In the genomic region with DNA sequence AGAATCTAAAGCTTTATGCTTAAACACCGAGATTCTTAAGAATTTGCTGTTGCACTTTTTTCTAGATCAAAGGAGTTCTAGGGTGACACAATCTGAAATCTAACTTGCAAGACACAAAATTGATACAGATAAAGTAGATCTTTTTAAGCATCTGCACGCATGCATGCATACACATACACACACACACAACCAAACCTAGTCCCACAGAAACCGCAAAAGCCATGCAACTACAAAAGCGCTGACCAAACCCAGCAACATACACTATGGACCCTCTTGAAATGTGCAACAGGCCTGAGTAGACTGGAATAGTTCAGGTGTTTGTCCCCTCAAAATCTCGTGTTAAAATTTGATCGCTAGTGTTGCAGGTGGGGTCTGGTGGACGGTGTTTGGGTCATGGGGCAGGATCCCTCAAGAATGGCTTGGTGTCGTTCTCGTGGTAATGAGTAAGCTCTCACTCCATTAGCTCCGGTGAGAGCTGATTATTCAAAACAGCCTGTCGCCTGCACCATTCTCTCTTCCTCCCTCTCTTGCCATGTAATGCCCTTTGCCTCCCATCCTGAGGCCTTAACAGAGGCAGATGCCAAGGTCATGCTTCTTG, we compare ENCODE assay signal across 11 cellular contexts. TPM values are rescaled to one million over a fixed set of nuclear protein-coding genes. Genes with fewer than 3 reads are reported as not detected.
DNase-seq lines count a peak whose midpoint lies in the region; ATAC-seq, FAIRE-seq and TF ChIP-seq lines count a peak whose summit lies in the region.
"Had no signal": no experiment of that assay in that cellular context is flagged by ENCODE, and none has a peak within 500 bp of the region (broad histone marks: within the 10 kb centered on the region; RNA-seq: fewer than 3 reads in every experiment).

No MANE protein-coding gene starts in this region.

- peak overlapping the region; percentile 41 for H3K27ac ChIP-seq in naive thymus-derived CD4-positive, alpha-beta T cell (ENCODE audit: low read depth, low read length)
- H3K27ac ChIP-seq: psoas muscle had no signal

- CTCF ChIA-PET in activated CD4-positive, alpha-beta memory T cell treated with anti-CD3 and anti-CD28 coated beads, Interleukin-2, amount 10 ng/mL, durations not matched to agents 7 days and 5 days (lab: Charles Lee) = interaction anchor here (1.0 to 2.1 kb wide), 7 partner anchors 12 to 184 kb away, joined by 3 to 10 read pairs (median 3); no protein-coding TSS in a partner anchor
- CTCF ChIA-PET in naive thymus-derived CD4-positive, alpha-beta T cell (lab: Charles Lee) = interaction anchor here (1.7 kb wide), 1 partner anchor 9 kb away, joined by 5 read pairs; no protein-coding TSS in a partner anchor

- H3K4me1 ChIP-seq in naive thymus-derived CD4-positive, alpha-beta T cell (ENCODE audit: control insufficient read depth in 2 of 2, insufficient read depth in 2 of 2, low read length in 2 of 2) = peaks cover 24 to 47% of the 10 kb centered on the region in 2 donors

- POLR2A ChIA-PET in activated CD4-positive, alpha-beta memory T cell treated with anti-CD3 and anti-CD28 coated beads, Interleukin-2, amount 10 ng/mL, durations not matched to agents 7 days and 5 days (lab: Charles Lee) = interaction anchor here (1.1 to 3.5 kb wide), 16 partner anchors 11 to 312 kb away, joined by 3 to 35 read pairs (median 7); a partner anchor contains a TSS
- POLR2A ChIA-PET in naive thymus-derived CD4-positive, alpha-beta T cell (lab: Charles Lee) = interaction anchor here (1.0 to 1.6 kb wide), 2 partner anchors 16 to 53 kb away, joined by 3 to 6 read pairs; a partner anchor contains a TSS

- peaks cover 80% of the 10 kb centered on the region for H3K36me3 Mint-ChIP-seq in activated CD4-positive, alpha-beta memory T cell treated with anti-CD3 and anti-CD28 coated beads, Interleukin-2, amount 10 ng/mL, durations not matched to agents 7 days and 5 days (ENCODE audit: low read depth)
- peaks cover 23 to 64% (median 55%) of the 10 kb centered on the region in 5 donors for H3K36me3 Mint-ChIP-seq in naive thymus-derived CD4-positive, alpha-beta T cell

- H3K36me3 ChIP-seq in naive thymus-derived CD4-positive, alpha-beta T cell (ENCODE audit: control insufficient read depth in 2 of 3, insufficient read depth in 3 of 3, low read length in 3 of 3) = peaks cover 0 to 34% (median 7%) of the 10 kb centered on the region in 3 experiments

- ATAC-seq in GM21529 (IDR thresholded peaks at IDR 0.05; ENCODE audit: unreplicated experiment) = peak; percentile 34
- ATAC-seq in naive thymus-derived CD4-positive, alpha-beta T cell = no peak
- ATAC-seq: psoas muscle had no signal

- no peaks in the 10 kb centered on the region for H3K27me3 Mint-ChIP-seq in activated CD4-positive, alpha-beta memory T cell treated with anti-CD3 and anti-CD28 coated beads, Interleukin-2, amount 10 ng/mL, durations not matched to agents 7 days and 5 days
- H3K27me3 Mint-ChIP-seq in naive thymus-derived CD4-positive, alpha-beta T cell = no peaks in the 10 kb centered on the region

- FAIRE-seq in GM12891 (lab: Jason Lieb, UNC) (peak; percentile 78), HTR-8/SVneo (lab: Jason Lieb, UNC) (no peak)

- peaks cover 78% of the 10 kb centered on the region for H3K4me1 Mint-ChIP-seq in activated CD4-positive, alpha-beta memory T cell treated with anti-CD3 and anti-CD28 coated beads, Interleukin-2, amount 10 ng/mL, durations not matched to agents 7 days and 5 days
- H3K4me1 Mint-ChIP-seq in naive thymus-derived CD4-positive, alpha-beta T cell = peaks cover 45 to 86% (median 78%) of the 10 kb centered on the region in 7 donors

- no peak for TF ChIP-seq POLR2A in GM12891 (IDR thresholded peaks at IDR 0.05; ENCODE audit: low read depth, low read length)

- H3K27me3 ChIP-seq in naive thymus-derived CD4-positive, alpha-beta T cell (ENCODE audit: control insufficient read depth in 2 of 2, insufficient read depth in 2 of 2, low read length in 2 of 2) = no peaks in the 10 kb centered on the region

- intact Hi-C loops in naive thymus-derived CD4-positive, alpha-beta T cell (cut with micrococcal nuclease) = loop anchor here (1.0 to 2.0 kb wide), 4 partner anchors 31 to 228 kb away; a partner anchor contains a TSS

- H3K4me3 Mint-ChIP-seq in activated CD4-positive, alpha-beta memory T cell treated with anti-CD3 and anti-CD28 coated beads, Interleukin-2, amount 10 ng/mL, durations not matched to agents 7 days and 5 days = peak overlapping the region; percentile 67
- peak overlapping the region; percentile 14 to 79 (median 56) for H3K4me3 Mint-ChIP-seq in naive thymus-derived CD4-positive, alpha-beta T cell

- peak overlapping the region; percentile 35 for H3K4me3 ChIP-seq in naive thymus-derived CD4-positive, alpha-beta T cell (ENCODE audit: low read length)
- H3K4me3 ChIP-seq: psoas muscle had no signal

- H3K9me3 Mint-ChIP-seq in activated CD4-positive, alpha-beta memory T cell treated with anti-CD3 and anti-CD28 coated beads, Interleukin-2, amount 10 ng/mL, durations not matched to agents 7 days and 5 days = no peaks in the 10 kb centered on the region
- peaks cover 0 to 9% (median 3%) of the 10 kb centered on the region in 11 donors for H3K9me3 Mint-ChIP-seq in naive thymus-derived CD4-positive, alpha-beta T cell

- H3K9me3 ChIP-seq in naive thymus-derived CD4-positive, alpha-beta T cell (ENCODE audit: control insufficient read depth in 2 of 3, low read length in 3 of 3) = no peaks in the 10 kb centered on the region
- H3K9me3 ChIP-seq: psoas muscle had no signal

- in situ Hi-C loops in G401 (cut with HindIII; ENCODE audit: low sequenced_read_pairs) = no loop called here

- H3K27ac Mint-ChIP-seq in activated CD4-positive, alpha-beta memory T cell treated with anti-CD3 and anti-CD28 coated beads, Interleukin-2, amount 10 ng/mL, durations not matched to agents 7 days and 5 days = peak overlapping the region; percentile 98
- H3K27ac Mint-ChIP-seq in naive thymus-derived CD4-positive, alpha-beta T cell = peak overlapping the region; percentile 42 to 95 (median 89)

- no peak for DNase-seq in GM12891 (ENCODE audit: insufficient read length, low spot score)
- DNase-seq in activated CD4-positive, alpha-beta memory T cell treated with anti-CD3 and anti-CD28 coated beads, Interleukin-2, amount 10 ng/mL, durations not matched to agents 7 days and 5 days = peak; percentile 36
- no peak for DNase-seq in naive thymus-derived CD4-positive, alpha-beta T cell
- DNase-seq in G401 (ENCODE audit: low spot score) = no peak
- DNase-seq in NCI-H524 treated with DMSO at 0.1 percent for 48 hours (lab: John Stamatoyannopoulos, UW) = no peak
- no peak for DNase-seq in HTR-8/SVneo (ENCODE audit: insufficient read length, low spot score)
- DNase-seq: cerebellar nuclear complex; NCI-H226; psoas muscle; stimulated activated CD4-positive, alpha-beta T cell treated with anti-CD3 and anti-CD28 coated beads, Interleukin-4, amount 100 ng/mL, for 1 hour had no signal

TF ChIP-seq in GM12891, 5 proteins besides CTCF, POLR2A, EP300 and RAD21:
- TF ChIP-seq POU2F2 (IDR thresholded peaks at IDR 0.05; ENCODE audit: low read depth, low read length) (no peak), SPI1 (IDR thresholded peaks at IDR 0.05; ENCODE audit: low read depth, low read length) (no peak), PAX5 (IDR thresholded peaks at IDR 0.05; ENCODE audit: insufficient read depth, low read length, severe bottlenecking) (no peak), POLR2AphosphoS5 (IDR thresholded peaks at IDR 0.05; ENCODE audit: low read depth, low read length) (no peak), TAF1 (IDR thresholded peaks at IDR 0.05; ENCODE audit: low read depth, low read length) (no peak)
TF ChIP-seq in GM12891: peak in this region for 0.

RNA-seq across cellular contexts. Expression of a gene that starts 52.7 kb away (rescaled TPM):
- polyA plus RNA-seq in GM12891 (2012; ENCODE audit: low read depth, missing spikeins) = 53.8 TPM
- total RNA-seq in activated CD4-positive, alpha-beta memory T cell treated with anti-CD3 and anti-CD28 coated beads, Interleukin-2, amount 10 ng/mL, durations not matched to agents 7 days and 5 days = 10 to 100 TPM; 77.2 to 78.5 TPM
- 10 to 100 TPM; 31.2 to 86.3 (median 75.0) TPM for total RNA-seq in naive thymus-derived CD4-positive, alpha-beta T cell
- 10 to 100 TPM; 83.5 to 87.0 TPM for polyA plus RNA-seq in naive thymus-derived CD4-positive, alpha-beta T cell
- 6.5 and 8.4 TPM in 2 replicates for total RNA-seq in G401 (2014; rRNA removed; shearing (Covaris generic))
